In genomic region chr1:61453111-61453961, GRCh38 we compare ENCODE assay signal across 8 cellular contexts.
A peak's percentile ranks its signal among the peaks of the same experiment; 100 is the strongest.
DNase-seq lines count a peak whose midpoint lies in the region; ATAC-seq and TF ChIP-seq lines count a peak whose summit lies in the region.

No MANE protein-coding gene starts in this region.

- H3K4me2 ChIP-seq in neuronal stem cell (ENCODE audit: insufficient read depth, low read length, poor library complexity, severe bottlenecking), result no peak overlapping the region

- DNase-seq in Calu3 (peak; percentile 85), RPMI7951 (ENCODE audit: low read depth) (peak; percentile 49), fibroblast of the conjunctiva (ENCODE audit: low read depth) (peak; percentile 96), neuronal stem cell (ENCODE audit: low spot score) (peak; percentile 67), stomach (peak; percentile 85)
- peak; percentile 26 to 44 for DNase-seq in activated T-helper 1 cell treated with anti-CD3 and anti-CD28 coated beads, Interleukin-2, amount 50 U/mL, for 16 hours (ENCODE audit: low read depth in 1 of 2, low spot score in 1 of 2)

- H3K18ac ChIP-seq in neuronal stem cell (ENCODE audit: low read length), result no peak overlapping the region

- no peaks in the 10 kb centered on the region for H3K79me1 ChIP-seq in neuronal stem cell (ENCODE audit: low read depth, low read length)

- H3K9me3 Mint-ChIP-seq in Calu3 (ENCODE audit: low read depth, unreplicated experiment), result no peaks in the 10 kb centered on the region

- H2AFZ ChIP-seq in neuronal stem cell (ENCODE audit: low read length), result no peak overlapping the region

- H3K14ac ChIP-seq in neuronal stem cell (ENCODE audit: low read length), result no peak overlapping the region

- no peak for TF ChIP-seq POLR2A in stomach (IDR thresholded peaks at IDR 0.05)

- intact Hi-C loops in Calu3 (cut with micrococcal nuclease; ENCODE audit: unreplicated experiment) (loop anchor here (1.0 to 10.0 kb wide), 10 partner anchors 53 to 483 kb away; partner anchors contain the start of gene NFIA), stomach (cut with DNase I; ENCODE audit: low total_unique reads) (loop anchor here (5.0 kb wide), 1 partner anchor 401 kb away; no protein-coding TSS in a partner anchor)

- H2BK120ac ChIP-seq in neuronal stem cell (ENCODE audit: low read depth, low read length), result no peak overlapping the region

- TF ChIP-seq CTCF in Calu3 (IDR thresholded peaks at IDR 0.05; ENCODE audit: unreplicated experiment), result peak; percentile 83
- peak; percentile 84 for TF ChIP-seq CTCF in LNCAP (IDR thresholded peaks at IDR 0.05)
- TF ChIP-seq CTCF in stomach (IDR thresholded peaks at IDR 0.05), result peak in 5 of 7 experiments; percentile 56 to 72 (median 61)

- BruUV-seq in Calu3 (replicated peaks; lab: Mats Ljungman, UMichigan), result no TSS peak

- no peak for TF ChIP-seq EP300 in stomach (IDR thresholded peaks at IDR 0.05)

- no peak overlapping the region for H2AK5ac ChIP-seq in neuronal stem cell (ENCODE audit: low read depth, low read length)

- H3K23ac ChIP-seq in neuronal stem cell (ENCODE audit: low read depth, low read length, poor library complexity), result no peak overlapping the region

- CTCF ChIA-PET in Calu3 (lab: Charles Lee), result interaction anchor here (0.5 to 2.0 kb wide), 14 partner anchors 10 to 560 kb away, joined by 3 to 8 read pairs (median 4); no protein-coding TSS in a partner anchor

- H3K4ac ChIP-seq in neuronal stem cell (ENCODE audit: low read length), result no peak overlapping the region

- H3K36me3 ChIP-seq in neuronal stem cell (replicated peaks in 1 of 2; ENCODE audit: control insufficient read depth in 2 of 2, insufficient read depth in 2 of 2, low read length in 2 of 2) (no peaks in the 10 kb centered on the region), stomach (peaks cover 0 to 17% (median 13%) of the 10 kb centered on the region in 4 donors)

- peak; percentile 94 for ATAC-seq in GM21723 (IDR thresholded peaks at IDR 0.05; ENCODE audit: unreplicated experiment)

- peak overlapping the region; percentile 94 for H3K27ac Mint-ChIP-seq in Calu3 (ENCODE audit: unreplicated experiment)

- H3K27me3 ChIP-seq in neuronal stem cell (ENCODE audit: control insufficient read depth in 3 of 3, insufficient read depth in 3 of 3, low read depth in 1 of 3, low read length in 3 of 3) (peaks cover 0 to 16% (median 0%) of the 10 kb centered on the region in 3 experiments), stomach (no peaks in the 10 kb centered on the region)

- peaks cover 25% of the 10 kb centered on the region for H3K36me3 Mint-ChIP-seq in Calu3 (ENCODE audit: insufficient read depth, unreplicated experiment)

- no peak overlapping the region for H3K4me3 ChIP-seq in neuronal stem cell (ENCODE audit: low read length in 2 of 2)
- H3K4me3 ChIP-seq in stomach, result no peak overlapping the region

- no peaks in the 10 kb centered on the region for H3K9me3 ChIP-seq in neuronal stem cell (replicated peaks in 1 of 2; ENCODE audit: control insufficient read depth in 2 of 2, insufficient read depth in 1 of 2, low read depth in 1 of 2, low read length in 2 of 2)
- H3K9me3 ChIP-seq in stomach, result no peaks in the 10 kb centered on the region

- no peak overlapping the region for H2BK5ac ChIP-seq in neuronal stem cell (ENCODE audit: low read length)

- no peak overlapping the region for H4K91ac ChIP-seq in neuronal stem cell (ENCODE audit: low read depth, low read length, poor library complexity)

- H3K4me1 Mint-ChIP-seq in Calu3 (ENCODE audit: low read depth, unreplicated experiment), result peaks cover 44% of the 10 kb centered on the region

- H3K27ac ChIP-seq in neuronal stem cell (replicated peaks; ENCODE audit: low read length) (no peak overlapping the region), stomach (peak overlapping the region in 4 of 5 donors; percentile 68 to 78 (median 71))

- no peak overlapping the region for H2BK12ac ChIP-seq in neuronal stem cell (ENCODE audit: low read length)

- no CpG with 5 or more reads among the region's 10 CpGs for WGBS in neuronal stem cell (ENCODE audit: extremely low coverage in 2 of 2, insufficient read length in 2 of 2, insufficient replicate concordance in 1 of 2), 2 donors
- WGBS in stomach, 5 donors, result 16 to 22% (median 17%) methylated on average over 10 of the region's 10 CpGs

- no peak overlapping the region for H2BK15ac ChIP-seq in neuronal stem cell (ENCODE audit: low read length)

- H3K4me3 Mint-ChIP-seq in Calu3 (ENCODE audit: low read depth, unreplicated experiment), result peak overlapping the region; percentile 24

- no peaks in the 10 kb centered on the region for H3K27me3 Mint-ChIP-seq in Calu3 (ENCODE audit: unreplicated experiment)

- H3K4me1 ChIP-seq in neuronal stem cell (ENCODE audit: control insufficient read depth in 2 of 2, insufficient read depth in 1 of 2, low read depth in 1 of 2, low read length in 2 of 2) (peaks cover 0 to 7% of the 10 kb centered on the region in 2 donors), stomach (peaks cover 29 to 59% (median 44%) of the 10 kb centered on the region in 4 donors)

- H3K9ac ChIP-seq in neuronal stem cell (ENCODE audit: low read depth, low read length, poor library complexity), result no peak overlapping the region

- H4K8ac ChIP-seq in neuronal stem cell (ENCODE audit: low read depth, low read length), result no peak overlapping the region

Comparison
In these comparisons a context has a peak if more than half of its experiments do, and no peak if none do; other contexts are left out.
1. DNase-seq: peak in every context shown above with its lines; median percentile 96 in fibroblast of the conjunctiva; 85 in Calu3; 85 in stomach; 67 in neuronal stem cell; 49 in RPMI7951; 35 in activated T-helper 1 cell treated with anti-CD3 and anti-CD28 coated beads, Interleukin-2, amount 50 U/mL, for 16 hours.